Comparison of ENCODE assay signal across 8 cellular contexts in the genomic region with DNA sequence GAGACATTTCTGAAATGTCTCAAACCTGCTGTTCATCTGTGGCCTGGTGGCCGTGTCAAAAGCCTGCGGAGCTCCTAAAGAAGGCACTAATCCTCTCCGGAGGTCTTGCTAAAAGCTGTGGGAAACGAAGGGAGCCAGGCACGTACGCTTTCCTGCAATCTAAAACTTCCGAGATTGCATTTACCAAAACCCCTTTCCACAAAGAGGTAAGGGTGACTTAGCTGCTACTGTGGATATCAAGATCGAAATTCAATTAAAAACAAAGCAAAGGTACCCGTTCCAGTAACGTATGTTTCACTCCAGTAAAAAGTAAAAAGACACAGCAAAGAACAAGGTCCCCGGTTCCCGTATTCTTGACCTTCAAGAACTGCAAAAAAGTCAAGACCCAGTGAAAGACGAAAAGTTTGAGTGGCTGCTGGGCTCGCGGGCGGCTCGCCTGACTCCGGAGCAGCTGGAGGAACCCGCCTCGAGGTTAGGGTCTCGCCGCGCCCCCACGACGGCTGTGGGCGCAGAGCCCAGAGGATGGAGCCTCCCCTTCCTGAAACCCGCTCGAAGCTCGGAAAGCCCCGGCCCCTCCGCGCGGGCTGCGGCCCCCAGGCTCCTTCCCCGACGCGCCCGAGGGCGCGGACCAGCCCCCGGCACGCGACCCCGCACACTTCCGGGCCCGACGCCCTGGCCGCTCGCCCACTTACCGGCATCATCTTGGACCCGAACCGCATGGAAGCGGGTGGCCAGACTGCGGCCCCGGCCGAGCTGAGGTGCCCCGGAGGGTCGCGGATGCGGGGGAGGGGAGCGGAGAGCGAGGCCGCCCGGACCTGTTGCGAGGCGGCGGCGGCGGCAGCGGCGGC. TPM values are rescaled to one million over a fixed set of nuclear protein-coding genes. Genes with fewer than 3 reads are reported as not detected.
DNase-seq lines count a peak whose midpoint lies in the region; ATAC-seq, FAIRE-seq and TF ChIP-seq lines count a peak whose summit lies in the region.

No MANE protein-coding gene starts in this region.

- intact Hi-C loops in GM12878 (cut with micrococcal nuclease; ENCODE audit: unreplicated experiment) (loop anchor here (1.0 to 5.0 kb wide), 2 partner anchors 13 to 337 kb away; partner anchors contain the start of gene DEGS1), spleen (cut with DNase I; ENCODE audit: low total_unique reads) (loop anchor here (10.0 kb wide), 1 partner anchor 130 kb away; the partner anchor contains the start of gene CAPN2)

- SMC1A ChIA-PET in GM12878 (lab: Charles Lee; ENCODE audit: uncharacterized antibody, unreplicated experiment): interaction anchor here (0.9 to 1.6 kb wide), 3 partner anchors 8 to 21 kb away, joined by 3 to 4 read pairs (median 4); no protein-coding TSS in a partner anchor

- H4K20me1 ChIP-seq in KMS-11 (ENCODE audit: insufficient read depth) (peaks cover 10% of the 10 kb centered on the region; the same call in 1 of the 2 replicates), GM12878 (ENCODE audit: control insufficient read depth, insufficient read depth) (no peaks in the 10 kb centered on the region)

- peak overlapping the region; percentile 98 for H3K27ac Mint-ChIP-seq in T-helper 17 cell

- FAIRE-seq in GM12878 (lab: Jason Lieb, UNC): no peak

- no TSS peak for BruUV-seq in GM12878 (replicated peaks; lab: Mats Ljungman, UMichigan)

- no peak; a peak in 1 of 4 replicates for TF ChIP-seq EP300 in GM12878 (IDR thresholded peaks at IDR 0.05; ENCODE audit: borderline replicate concordance in 1 of 2, control insufficient read depth in 1 of 2, low read depth in 2 of 2, low read length in 2 of 2)

- peak; percentile 38 for ATAC-seq in GM21528 (IDR thresholded peaks at IDR 0.05; ENCODE audit: low FRiP score, unreplicated experiment)
- peak; percentile 55 for ATAC-seq in T-helper 17 cell
- peak; percentile 36 for ATAC-seq in GM12878

- H3K27ac ChIP-seq in KMS-11 (peak overlapping the region; percentile 88), GM12878 (ENCODE audit: control insufficient read depth, insufficient read depth) (peak overlapping the region; percentile 28; the same call in 1 of the 2 replicates), iPS-20b (ENCODE audit: low read length) (peak overlapping the region; percentile 46), spleen (peak overlapping the region; percentile 96 to 100 (median 99))

- H3K36me3 ChIP-seq in KMS-11 (ENCODE audit: insufficient read depth) (no peaks in the 10 kb centered on the region), GM12878 (ENCODE audit: control insufficient read depth in 2 of 2, insufficient read depth in 2 of 2, low read length in 1 of 2) (no peaks in the 10 kb centered on the region), iPS-20b (ENCODE audit: insufficient read depth, low read depth, low read length) (no peaks in the 10 kb centered on the region), spleen (no peaks in the 10 kb centered on the region)

- WGBS in GM12878 (ENCODE audit: insufficient coverage, insufficient replicate concordance, low lambda C conversion rate, missing lambda C conversion rate): 4% methylated on average over 57 of the region's 71 CpGs
- WGBS in spleen, 5 donors: 0 to 1% (median 0%) methylated on average over 23 to 71 of the region's 71 CpGs

- no peaks in the 10 kb centered on the region for H3K27me3 Mint-ChIP-seq in T-helper 17 cell

- no peaks in the 10 kb centered on the region for H3K9me3 ChIP-seq in T-helper 17 cell (ENCODE audit: control insufficient read depth, low read length, poor library complexity, severe bottlenecking)
- no peaks in the 10 kb centered on the region; the same call in 2 of the 3 replicates for H3K9me3 ChIP-seq in GM12878 (replicated peaks; ENCODE audit: control insufficient read depth, insufficient read depth, low read length)
- H3K9me3 ChIP-seq in iPS-20b (ENCODE audit: insufficient read depth, low read depth, low read length): no peaks in the 10 kb centered on the region
- H3K9me3 ChIP-seq in spleen: no peaks in the 10 kb centered on the region

- H3K79me2 ChIP-seq in KMS-11 (ENCODE audit: insufficient read depth, low read depth): peaks cover 42% of the 10 kb centered on the region
- H3K79me2 ChIP-seq in GM12878 (ENCODE audit: control insufficient read depth, insufficient read depth, low read length): no peaks in the 10 kb centered on the region; the same call in 1 of the 2 replicates

- in situ Hi-C loops in GM12878 (cut with MboI): no loop called here

- H3K4me3 Mint-ChIP-seq in T-helper 17 cell: peak overlapping the region; percentile 96

- RAD21 ChIA-PET in GM12878 (lab: Charles Lee; ENCODE audit: unreplicated experiment): interaction anchor here (0.9 to 1.2 kb wide), 3 partner anchors 8 to 337 kb away, joined by 3 read pairs; partner anchors contain the start of gene DEGS1

- H2AFZ ChIP-seq in KMS-11 (ENCODE audit: low read depth): peak overlapping the region; percentile 76
- peak overlapping the region; percentile 63 for H2AFZ ChIP-seq in GM12878 (ENCODE audit: control insufficient read depth, low read depth, low read length)

- CTCF ChIA-PET in GM12878 (lab: Yijun Ruan, JAX): interaction anchor here (0.7 to 2.3 kb wide), 3 partner anchors 34 to 1641 kb away, joined by 3 to 9 read pairs (median 3); no protein-coding TSS in a partner anchor

- H3K27me3 ChIP-seq in KMS-11 (ENCODE audit: insufficient read depth, low read depth): no peaks in the 10 kb centered on the region
- no peaks in the 10 kb centered on the region for H3K27me3 ChIP-seq in GM12878 (replicated peaks in 1 of 2; ENCODE audit: control insufficient read depth in 2 of 2, insufficient read depth in 2 of 2, low read length in 1 of 2)
- no peaks in the 10 kb centered on the region; the same call in 1 of the 2 replicates for H3K27me3 ChIP-seq in iPS-20b (ENCODE audit: insufficient read depth, low read length)
- H3K27me3 ChIP-seq in spleen (replicated peaks in 1 of 7): no peaks in the 10 kb centered on the region

- POLR2A ChIA-PET in GM12878 (lab: Charles Lee): interaction anchor here (1.1 to 1.4 kb wide), 2 partner anchors 9 to 702 kb away, joined by 3 to 4 read pairs; partner anchors contain the start of gene TLR5

- TF ChIP-seq CTCF in KMS-11 (conservative IDR thresholded peaks at IDR 0.05; ENCODE audit: low read depth, low read length) (no peak), GM12878 (IDR thresholded peaks at IDR 0.05 in 2 of 3, conservative IDR thresholded peaks at IDR 0.05 in 1 of 3; ENCODE audit: control insufficient read depth in 2 of 3, extremely low read depth in 1 of 3, insufficient read depth in 1 of 3, low read depth in 3 of 3, low read length in 3 of 3) (no peak), spleen (IDR thresholded peaks at IDR 0.05 in 8 of 11, conservative IDR thresholded peaks at IDR 0.05 in 3 of 11) (no peak)

- H3K9ac ChIP-seq in KMS-11: peak overlapping the region; percentile 96
- peak overlapping the region; percentile 57; the same call in 1 of the 2 replicates for H3K9ac ChIP-seq in GM12878 (ENCODE audit: control insufficient read depth, insufficient read depth, low read length)
- peak overlapping the region; percentile 85 for H3K9ac ChIP-seq in iPS-20b (ENCODE audit: low read depth, low read length)

- DNase-seq in DMS79 (lab: John Stamatoyannopoulos, UW): peak; percentile 4
- DNase-seq in T-helper 17 cell: peak; percentile 57 to 73 (median 63)
- no peak for DNase-seq in GM12878 (ENCODE audit: low read depth, low spot score)
- peak; percentile 80 for DNase-seq in spleen
- no peak for DNase-seq in mesenteric fat pad (ENCODE audit: low spot score)

- peaks cover 44% of the 10 kb centered on the region for H3K4me1 ChIP-seq in KMS-11 (ENCODE audit: low read depth, poor library complexity, severe bottlenecking)
- H3K4me1 ChIP-seq in GM12878 (ENCODE audit: control insufficient read depth, insufficient read depth, low read length): peaks cover 6% of the 10 kb centered on the region; the same call in 1 of the 2 replicates
- H3K4me1 ChIP-seq in iPS-20b (ENCODE audit: insufficient read depth, low read length): peaks cover 24% of the 10 kb centered on the region; the same call in 1 of the 2 replicates
- H3K4me1 ChIP-seq in spleen: peaks cover 24 to 65% (median 51%) of the 10 kb centered on the region in 6 donors

- TF ChIP-seq POLR2A in GM12878 (IDR thresholded peaks at IDR 0.05; ENCODE audit: low read depth, low read length): no peak
- no peak for TF ChIP-seq POLR2A in spleen (IDR thresholded peaks at IDR 0.05)

- H3K4me3 ChIP-seq in KMS-11 (IDR thresholded peaks at IDR 0.05; ENCODE audit: insufficient read depth, low read depth, low read length) (peak overlapping the region; percentile 70), GM12878 (peak overlapping the region; percentile 76), iPS-20b (ENCODE audit: low read length) (peak overlapping the region; percentile 87), spleen (peak overlapping the region; percentile 70 to 96 (median 80))

- H3K4me1 Mint-ChIP-seq in T-helper 17 cell: peaks cover 31% of the 10 kb centered on the region

- peak overlapping the region; percentile 67 for H3K4me2 ChIP-seq in KMS-11
- H3K4me2 ChIP-seq in GM12878 (ENCODE audit: control insufficient read depth, insufficient read depth): peak overlapping the region; percentile 60

- TF ChIP-seq RAD21 in GM12878 (IDR thresholded peaks at IDR 0.05; ENCODE audit: insufficient read depth, low read depth, low read length): no peak

- H3K36me3 Mint-ChIP-seq in T-helper 17 cell (ENCODE audit: low read depth): peaks cover 3% of the 10 kb centered on the region

TF ChIP-seq in GM12878, 131 proteins besides CTCF, POLR2A, EP300 and RAD21 (continues in another document):
- TF ChIP-seq IRF4 (IDR thresholded peaks at IDR 0.05; ENCODE audit: low read depth, low read length): no peak
- TF ChIP-seq GATAD2B (conservative IDR thresholded peaks at IDR 0.05; ENCODE audit: low read depth): peak; percentile 89

RNA-seq across cellular contexts. Expression of gene TP53BP2, which starts 0.6 kb away (rescaled TPM):
- total RNA-seq in T-helper 17 cell (100 to 1,000 TPM in 1 of 2 donors, 10 to 100 TPM in 1; 97.6 to 136 TPM), GM12878 (2014; rRNA removed) (5.5 and 6.0 TPM in 2 replicates), GM12878 (2014; rRNA removed; fragmentation: Illumina TruSeq; extraction: Trizol) (6.9 and 7.2 TPM in 2 replicates), GM12878 (2021) (6.8 and 8.2 TPM in 2 replicates), spleen (10 to 100 TPM; 27.1 to 50.7 (median 42.2) TPM), mesenteric fat pad (26.9 TPM)
- total RNA-seq in GM12878 (2013; cell fraction: nucleolus; rRNA removed): 16.4 and 29.6 TPM in 2 replicates
- 3.1 TPM for polyA plus RNA-seq in GM12878 (2011; ENCODE audit: low read depth)
- polyA plus RNA-seq in GM12878 (2011; rRNA removed) (13.4 and 13.7 TPM in 2 replicates), GM12878 (2014; fragmentation: Illumina TruSeq; extraction: Trizol) (6.8 and 7.4 TPM in 2 replicates), GM12878 (2014; fragmentation: Nextera tagmentation; extraction: Ambion mirVana) (1 to 10 TPM; 1.6 to 1.7 TPM), GM12878 (2014; rRNA removed) (5.4 and 5.7 TPM in 2 replicates), GM12878 (2016; fragmentation: Nextera tagmentation; extraction: Ambion mirVana) (1 to 10 TPM; 4.3 to 5.4 TPM), spleen (1 to 10 TPM; 5.2 to 8.0 (median 5.7) TPM)
- 8.6 and 14.3 TPM in 2 replicates for polyA plus RNA-seq in GM12878 (2011; cell fraction: cytosol; rRNA removed)
- 11.6 and 14.4 TPM in 2 replicates for polyA plus RNA-seq in GM12878 (2011; cell fraction: nucleus; rRNA removed)
- 3.0 and 3.1 TPM in 2 replicates for polyA plus RNA-seq in GM12878 (2012)
- polyA minus RNA-seq in GM12878 (2011; rRNA and poly(A)+ RNA removed): 26.8 and 39.1 TPM in 2 replicates
- 5.4 and 9.1 TPM in 2 replicates for polyA minus RNA-seq in GM12878 (2011; cell fraction: cytosol; rRNA and poly(A)+ RNA removed)
- polyA minus RNA-seq in GM12878 (2011; cell fraction: nucleus; rRNA and poly(A)+ RNA removed): 18.9 and 38.5 TPM in 2 replicates

Comparison
In these comparisons a context has a peak if more than half of its experiments do, and no peak if none do; other contexts are left out.
1. DNase-seq: peak in DMS79 (single experiment), T-helper 17 cell (3 of 3) and spleen (single experiment); none in GM12878 (single experiment) and mesenteric fat pad (single experiment).
2. H3K27ac ChIP-seq: peak in every context shown above with its lines; median percentile 99 in spleen; 88 in KMS-11; 46 in iPS-20b; 28 in GM12878.
3. Peak in every context shown above with its lines, with median percentiles within 50 percentile points of each other: ATAC-seq, H3K4me3 ChIP-seq and H3K9ac ChIP-seq.